Comparison of ENCODE assay signal across 1 cellular context in the genomic region with DNA sequence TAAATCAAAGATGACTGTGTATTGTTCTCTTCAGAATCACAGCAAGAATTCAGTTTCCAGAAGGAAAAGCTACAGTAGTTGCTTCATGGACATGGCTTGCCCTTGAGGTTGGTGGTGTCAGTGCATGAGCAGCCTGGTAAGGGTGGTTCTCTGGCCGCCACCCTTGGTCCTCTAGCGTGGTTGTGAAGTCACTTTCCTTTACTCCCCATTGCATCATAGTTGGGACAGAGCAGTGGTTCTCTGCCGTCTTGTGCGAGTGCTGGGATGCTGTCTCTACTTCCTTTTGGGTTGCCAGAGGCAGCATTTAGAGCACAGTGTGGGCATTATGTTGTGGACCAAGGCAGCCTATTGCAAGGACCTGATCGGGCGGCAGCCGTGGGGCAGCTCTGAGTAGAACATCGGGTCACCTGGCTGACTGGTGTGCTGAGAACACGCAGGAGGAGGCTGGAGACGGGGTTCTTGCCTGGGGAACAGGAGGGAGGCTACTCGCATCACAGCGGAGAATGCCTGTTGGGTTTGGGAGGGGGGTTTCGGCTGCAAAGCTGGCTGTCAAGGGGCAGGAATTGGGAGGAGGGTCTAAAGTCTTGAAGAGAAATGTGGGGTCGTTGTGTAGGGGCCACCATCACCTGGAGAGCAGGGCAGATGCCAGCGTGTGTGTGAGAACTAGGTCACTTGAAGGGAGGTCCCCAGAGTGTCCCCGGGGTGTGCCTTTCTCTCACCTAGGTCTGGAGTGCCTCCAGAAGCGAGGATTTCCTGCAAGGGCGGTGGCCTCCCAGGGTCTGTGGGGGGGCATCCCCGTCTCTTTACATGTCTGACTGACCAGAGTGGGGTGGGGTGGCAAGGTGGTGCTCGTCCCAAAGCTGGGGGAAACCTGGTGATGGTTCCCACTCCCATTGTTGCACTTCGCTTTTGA.
TF ChIP-seq lines count a peak whose summit lies in the region.

No MANE protein-coding gene starts in this region.

TF ChIP-seq in HepG2, 621 proteins besides CTCF, POLR2A, EP300 and RAD21 (continued from another document):
- TF ChIP-seq, protein P1, sequence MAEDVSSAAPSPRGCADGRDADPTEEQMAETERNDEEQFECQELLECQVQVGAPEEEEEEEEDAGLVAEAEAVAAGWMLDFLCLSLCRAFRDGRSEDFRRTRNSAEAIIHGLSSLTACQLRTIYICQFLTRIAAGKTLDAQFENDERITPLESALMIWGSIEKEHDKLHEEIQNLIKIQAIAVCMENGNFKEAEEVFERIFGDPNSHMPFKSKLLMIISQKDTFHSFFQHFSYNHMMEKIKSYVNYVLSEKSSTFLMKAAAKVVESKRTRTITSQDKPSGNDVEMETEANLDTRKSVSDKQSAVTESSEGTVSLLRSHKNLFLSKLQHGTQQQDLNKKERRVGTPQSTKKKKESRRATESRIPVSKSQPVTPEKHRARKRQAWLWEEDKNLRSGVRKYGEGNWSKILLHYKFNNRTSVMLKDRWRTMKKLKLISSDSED (CRISPR knock-in tag; IDR thresholded peaks at IDR 0.05): no peak
- TF ChIP-seq AGO2 (optimal IDR thresholded peaks at IDR 0.05; ENCODE audit: low read depth, low read length): peak; percentile 44
- TF ChIP-seq SNAPC2 (CRISPR knock-in tag; IDR thresholded peaks at IDR 0.05): no peak
- no peak for TF ChIP-seq MEIS2 (CRISPR knock-in tag; IDR thresholded peaks at IDR 0.05)
